ENCODE assay signal across 8 cellular contexts in genomic region chr6:24720131-24720603, GRCh38. TPM values are rescaled to one million over a fixed set of nuclear protein-coding genes. Genes with fewer than 3 reads are reported as not detected.
DNase-seq lines count a peak whose midpoint lies in the region; FAIRE-seq and TF ChIP-seq lines count a peak whose summit lies in the region.

No MANE protein-coding gene starts in this region.

- H3K4me3 ChIP-seq in MG63: peak overlapping the region; percentile 87
- H3K4me3 ChIP-seq in lower leg skin (ENCODE audit: low read depth, poor library complexity, severe bottlenecking): peak overlapping the region; percentile 96

- no peak for TF ChIP-seq POLR2A in lower leg skin (IDR thresholded peaks at IDR 0.05)

- H3K9me3 ChIP-seq in MG63: no peaks in the 10 kb centered on the region

- DNase-seq in DMS79 treated with DMSO at 0.1 percent for 48 hours (lab: John Stamatoyannopoulos, UW): peak; percentile 17
- no peak for DNase-seq in DMS79 (lab: John Stamatoyannopoulos, UW)
- DNase-seq in MG63: peak; percentile 41
- DNase-seq in activated CD4-positive, alpha-beta T cell treated with anti-CD3 and anti-CD28 coated beads, Interleukin-2, amount 10 ng/mL, durations not matched to agents 7 days and 5 days: peak; percentile 74
- DNase-seq in lower leg skin (ENCODE audit: low spot score in 2 of 2): peak; percentile 48 to 92
- peak; percentile 60 to 73 (median 67) for DNase-seq in stimulated activated CD4-positive, alpha-beta T cell treated with anti-CD3 and anti-CD28 coated beads, TNF-alpha, amount 100 ng/mL, for 1 hour (ENCODE audit: low read depth in 3 of 3, low spot score in 1 of 3)
- DNase-seq in HTR-8/SVneo (ENCODE audit: insufficient read length, low spot score): no peak

- H3K27ac ChIP-seq in cingulate gyrus (ENCODE audit: low read depth, low read length): peak overlapping the region; percentile 99

- intact Hi-C loops in lower leg skin (cut with DNase I; ENCODE audit: low total_unique reads): no loop called here

- TF ChIP-seq CTCF in lower leg skin (IDR thresholded peaks at IDR 0.05): no peak

- no peaks in the 10 kb centered on the region for H3K27me3 Mint-ChIP-seq in activated CD4-positive, alpha-beta T cell treated with anti-CD3 and anti-CD28 coated beads, Interleukin-2, amount 10 ng/mL, durations not matched to agents 7 days and 5 days

- H3K36me3 Mint-ChIP-seq in activated CD4-positive, alpha-beta T cell treated with anti-CD3 and anti-CD28 coated beads, Interleukin-2, amount 10 ng/mL, durations not matched to agents 7 days and 5 days (ENCODE audit: low read depth): peaks cover 43% of the 10 kb centered on the region

- peaks cover 38% of the 10 kb centered on the region for H3K36me3 ChIP-seq in MG63

- 0 to 1% methylated on average over 38 of the region's 39 CpGs for WGBS in lower leg skin, 2 donors

- peak overlapping the region; percentile 100 for H3K27ac Mint-ChIP-seq in activated CD4-positive, alpha-beta T cell treated with anti-CD3 and anti-CD28 coated beads, Interleukin-2, amount 10 ng/mL, durations not matched to agents 7 days and 5 days

- H3K4me3 Mint-ChIP-seq in activated CD4-positive, alpha-beta T cell treated with anti-CD3 and anti-CD28 coated beads, Interleukin-2, amount 10 ng/mL, durations not matched to agents 7 days and 5 days: peak overlapping the region; percentile 96

- POLR2A ChIA-PET in activated CD4-positive, alpha-beta T cell treated with anti-CD3 and anti-CD28 coated beads, Interleukin-2, amount 10 ng/mL, durations not matched to agents 7 days and 5 days (lab: Charles Lee): no interaction called here

- CTCF ChIA-PET in activated CD4-positive, alpha-beta T cell treated with anti-CD3 and anti-CD28 coated beads, Interleukin-2, amount 10 ng/mL, durations not matched to agents 7 days and 5 days (lab: Charles Lee): no interaction called here

- H3K4me1 Mint-ChIP-seq in activated CD4-positive, alpha-beta T cell treated with anti-CD3 and anti-CD28 coated beads, Interleukin-2, amount 10 ng/mL, durations not matched to agents 7 days and 5 days: peaks cover 43% of the 10 kb centered on the region

- H3K9me3 Mint-ChIP-seq in activated CD4-positive, alpha-beta T cell treated with anti-CD3 and anti-CD28 coated beads, Interleukin-2, amount 10 ng/mL, durations not matched to agents 7 days and 5 days: no peaks in the 10 kb centered on the region

- FAIRE-seq in HTR-8/SVneo (lab: Jason Lieb, UNC): no peak

- H3K27me3 ChIP-seq in MG63: no peaks in the 10 kb centered on the region

RNA-seq across cellular contexts. Expression of gene C6orf62, which starts 1.2 kb away (rescaled TPM):
- total RNA-seq in MG63 (2014; rRNA removed; shearing (Covaris generic); ENCODE audit: low replicate concordance): 59.1 and 89.8 TPM in 2 replicates
- total RNA-seq in activated CD4-positive, alpha-beta T cell treated with anti-CD3 and anti-CD28 coated beads, Interleukin-2, amount 10 ng/mL, durations not matched to agents 7 days and 5 days: 100 to 1,000 TPM; 138 to 153 TPM
- 10 to 100 TPM; 50.9 to 63.3 (median 52.8) TPM for total RNA-seq in lower leg skin

RNA-seq across cellular contexts. Expression of gene ACOT13, which starts 53.3 kb away (rescaled TPM):
- total RNA-seq in MG63 (2014; rRNA removed; shearing (Covaris generic); ENCODE audit: low replicate concordance): 1.9 and 3.7 TPM in 2 replicates
- 10 to 100 TPM; 16.0 to 18.3 TPM for total RNA-seq in activated CD4-positive, alpha-beta T cell treated with anti-CD3 and anti-CD28 coated beads, Interleukin-2, amount 10 ng/mL, durations not matched to agents 7 days and 5 days
- 10 to 100 TPM in 2 of 4 donors, 1 to 10 TPM in 2; 4.6 to 22.6 (median 10.6) TPM for total RNA-seq in lower leg skin

RNA-seq across cellular contexts. Expression of gene TDP2, which starts 53.5 kb away (rescaled TPM):
- 18.5 and 30.8 TPM in 2 replicates for total RNA-seq in MG63 (2014; rRNA removed; shearing (Covaris generic); ENCODE audit: low replicate concordance)
- 10 to 100 TPM; 43.0 to 47.1 TPM for total RNA-seq in activated CD4-positive, alpha-beta T cell treated with anti-CD3 and anti-CD28 coated beads, Interleukin-2, amount 10 ng/mL, durations not matched to agents 7 days and 5 days
- 10 to 100 TPM; 25.3 to 36.6 (median 26.6) TPM for total RNA-seq in lower leg skin

RNA-seq across cellular contexts. Expression of gene GMNN, which starts 54.6 kb away (rescaled TPM):
- total RNA-seq in MG63 (2014; rRNA removed; shearing (Covaris generic); ENCODE audit: low replicate concordance): 35.5 and 42.3 TPM in 2 replicates
- total RNA-seq in activated CD4-positive, alpha-beta T cell treated with anti-CD3 and anti-CD28 coated beads, Interleukin-2, amount 10 ng/mL, durations not matched to agents 7 days and 5 days: 10 to 100 TPM; 63.2 to 70.3 TPM
- total RNA-seq in lower leg skin: 100 to 1,000 TPM in 1 of 4 donors, 10 to 100 TPM in 3; 31.2 to 168 (median 53.3) TPM

Comparison
In these comparisons a context has a peak if more than half of its experiments do, and no peak if none do; other contexts are left out.
1. DNase-seq: peak in DMS79 treated with DMSO at 0.1 percent for 48 hours (single experiment), MG63 (single experiment), activated CD4-positive, alpha-beta T cell treated with anti-CD3 and anti-CD28 coated beads, Interleukin-2, amount 10 ng/mL, durations not matched to agents 7 days and 5 days (single experiment), lower leg skin (2 of 2) and stimulated activated CD4-positive, alpha-beta T cell treated with anti-CD3 and anti-CD28 coated beads, TNF-alpha, amount 100 ng/mL, for 1 hour (3 of 3); none in DMS79 (single experiment) and HTR-8/SVneo (single experiment).